ENCODE assay signal across 11 cellular contexts in the genomic region with DNA sequence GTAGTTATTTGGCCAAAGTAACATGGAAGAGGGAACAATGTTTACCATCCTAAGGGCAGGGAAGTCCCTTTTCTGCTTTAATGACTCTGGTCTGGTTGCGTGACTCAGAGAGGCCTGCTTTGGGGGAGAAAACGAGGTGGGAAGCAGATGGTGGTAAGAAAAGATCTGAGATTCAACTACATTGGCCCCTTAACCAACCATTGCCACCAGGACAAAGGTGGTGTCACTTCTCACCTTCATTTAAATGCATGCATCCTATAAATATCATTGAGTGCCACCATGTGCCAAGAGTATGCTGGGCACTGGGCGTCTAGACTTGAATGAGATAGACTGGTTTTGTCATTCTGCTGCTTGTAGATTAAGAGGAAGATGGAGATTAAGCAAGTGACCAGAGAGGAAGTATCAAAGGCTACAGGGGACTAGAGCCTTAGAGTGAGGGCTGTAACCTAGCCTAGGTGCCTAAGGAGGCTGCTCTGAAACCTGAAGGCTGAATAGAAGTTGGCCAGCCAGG. TPM values are rescaled to one million over a fixed set of nuclear protein-coding genes. Genes with fewer than 3 reads are reported as not detected.
DNase-seq lines count a peak whose midpoint lies in the region; ATAC-seq and TF ChIP-seq lines count a peak whose summit lies in the region.
"Had no signal": no experiment of that assay in that cellular context is flagged by ENCODE, and none has a peak within 500 bp of the region (broad histone marks: within the 10 kb centered on the region; RNA-seq: fewer than 3 reads in every experiment).

No MANE protein-coding gene starts in this region.

- no peaks in the 10 kb centered on the region for H3K9me2 ChIP-seq in Karpas-422 (replicated peaks; ENCODE audit: insufficient read depth, low read length)

- POLR2A ChIA-PET in CD8-positive, alpha-beta memory T cell (lab: Charles Lee): interaction anchor here (1.1 to 3.4 kb wide), 4 partner anchors 9 to 156 kb away, joined by 3 to 9 read pairs (median 6); a partner anchor contains a TSS
- POLR2A ChIA-PET in activated CD8-positive, alpha-beta T cell treated with anti-CD3 and anti-CD28 coated beads for 36 hours (lab: Charles Lee): interaction anchor here (0.8 to 9.1 kb wide), 4 partner anchors 10 to 79 kb away, joined by 3 to 180 read pairs (median 8); no protein-coding TSS in a partner anchor

- peaks cover 35% of the 10 kb centered on the region for H3K79me2 ChIP-seq in Karpas-422 (ENCODE audit: low read length)

- peaks cover 65 to 87% (median 79%) of the 10 kb centered on the region in 3 donors for H3K4me1 Mint-ChIP-seq in CD8-positive, alpha-beta memory T cell
- H3K4me1 Mint-ChIP-seq in activated CD8-positive, alpha-beta T cell treated with anti-CD3 and anti-CD28 coated beads for 36 hours (ENCODE audit: low read depth): peaks cover 73% of the 10 kb centered on the region

- peaks cover 16 to 50% (median 17%) of the 10 kb centered on the region in 3 donors for H3K36me3 Mint-ChIP-seq in CD8-positive, alpha-beta memory T cell
- peaks cover 29% of the 10 kb centered on the region for H3K36me3 Mint-ChIP-seq in activated CD8-positive, alpha-beta T cell treated with anti-CD3 and anti-CD28 coated beads for 36 hours (ENCODE audit: low read depth)

- no peak for DNase-seq in CD8-positive, alpha-beta memory T cell
- DNase-seq in Karpas-422: peak; percentile 72
- DNase-seq in activated CD8-positive, alpha-beta T cell treated with anti-CD3 and anti-CD28 coated beads for 36 hours: peak; percentile 63
- no peak for DNase-seq in lower lobe of right lung
- DNase-seq in anterior cingulate cortex (lab: John Stamatoyannopoulos, UW): no peak
- DNase-seq in NCI-H1694 (lab: John Stamatoyannopoulos, UW): no peak
- no peak for DNase-seq in DMS114 treated with DMSO at 0.1 percent for 48 hours (lab: John Stamatoyannopoulos, UW; ENCODE audit: unreplicated experiment)
- DNase-seq: COR-L47, NCI-H1048 had no signal

- no peaks in the 10 kb centered on the region for H3K27me3 ChIP-seq in CD8-positive, alpha-beta memory T cell (ENCODE audit: insufficient read depth, low read length, poor library complexity, severe bottlenecking)
- H3K27me3 ChIP-seq in Karpas-422 (ENCODE audit: low read length) (no peaks in the 10 kb centered on the region), lower lobe of right lung (ENCODE audit: low read depth) (no peaks in the 10 kb centered on the region)

- peak overlapping the region; percentile 97 for H3K4me2 ChIP-seq in Karpas-422 (ENCODE audit: low read depth, low read length, poor library complexity, severe bottlenecking)
- H3K4me2 ChIP-seq: smooth muscle cell had no signal

- no peaks in the 10 kb centered on the region for H3K9me3 Mint-ChIP-seq in CD8-positive, alpha-beta memory T cell
- H3K9me3 Mint-ChIP-seq in activated CD8-positive, alpha-beta T cell treated with anti-CD3 and anti-CD28 coated beads for 36 hours: no peaks in the 10 kb centered on the region

- H4K20me1 ChIP-seq in Karpas-422 (ENCODE audit: insufficient read depth, low read depth, low read length): no peaks in the 10 kb centered on the region

- intact Hi-C loops in activated CD8-positive, alpha-beta T cell treated with anti-CD3 and anti-CD28 coated beads for 36 hours (cut with micrococcal nuclease): no loop called here
- intact Hi-C loops in lower lobe of right lung (cut with DNase I): no loop called here

- no peak overlapping the region for H3K27ac ChIP-seq in CD8-positive, alpha-beta memory T cell (ENCODE audit: low read depth, low read length)
- H3K27ac ChIP-seq in Karpas-422 (ENCODE audit: low read length): peak overlapping the region; percentile 99
- peak overlapping the region; percentile 34 for H3K27ac ChIP-seq in lower lobe of right lung

- H3K4me1 ChIP-seq in CD8-positive, alpha-beta memory T cell (ENCODE audit: insufficient read depth, low read length): peaks cover 70% of the 10 kb centered on the region
- H3K4me1 ChIP-seq in Karpas-422 (ENCODE audit: low read length): peaks cover 85% of the 10 kb centered on the region
- H3K4me1 ChIP-seq in lower lobe of right lung: peaks cover 35% of the 10 kb centered on the region

- peak overlapping the region in 6 of 7 donors; percentile 80 to 100 (median 98) for H3K4me3 Mint-ChIP-seq in CD8-positive, alpha-beta memory T cell
- H3K4me3 Mint-ChIP-seq in activated CD8-positive, alpha-beta T cell treated with anti-CD3 and anti-CD28 coated beads for 36 hours: peak overlapping the region; percentile 45

- CTCF ChIA-PET in CD8-positive, alpha-beta memory T cell (lab: Charles Lee): interaction anchor here (1.2 to 4.9 kb wide), 3 partner anchors 14 to 98 kb away, joined by 3 to 52 read pairs (median 17); no protein-coding TSS in a partner anchor
- CTCF ChIA-PET in activated CD8-positive, alpha-beta T cell treated with anti-CD3 and anti-CD28 coated beads for 36 hours (lab: Charles Lee): interaction anchor here (1.0 to 5.3 kb wide), 5 partner anchors 10 to 144 kb away, joined by 3 to 78 read pairs (median 3); no protein-coding TSS in a partner anchor

- H3K27ac Mint-ChIP-seq in CD8-positive, alpha-beta memory T cell: peak overlapping the region; percentile 84 to 96 (median 92)
- H3K27ac Mint-ChIP-seq in activated CD8-positive, alpha-beta T cell treated with anti-CD3 and anti-CD28 coated beads for 36 hours: peak overlapping the region; percentile 95

- H3K9me3 ChIP-seq in CD8-positive, alpha-beta memory T cell (ENCODE audit: low read length): no peaks in the 10 kb centered on the region
- H3K9me3 ChIP-seq in Karpas-422 (ENCODE audit: low read length): no peaks in the 10 kb centered on the region
- H3K9me3 ChIP-seq in lower lobe of right lung: no peaks in the 10 kb centered on the region

- peak; percentile 3 for ATAC-seq in activated CD8-positive, alpha-beta T cell treated with anti-CD3 and anti-CD28 coated beads for 36 hours
- ATAC-seq in lower lobe of right lung: peak in 1 of 2 donors; percentile 53
- no peak for ATAC-seq in HG03139 (IDR thresholded peaks at IDR 0.05; ENCODE audit: unreplicated experiment)

- peaks cover 0 to 1% of the 10 kb centered on the region in 2 donors for H3K27me3 Mint-ChIP-seq in CD8-positive, alpha-beta memory T cell
- no peaks in the 10 kb centered on the region for H3K27me3 Mint-ChIP-seq in activated CD8-positive, alpha-beta T cell treated with anti-CD3 and anti-CD28 coated beads for 36 hours

- H3K4me3 ChIP-seq in CD8-positive, alpha-beta memory T cell (ENCODE audit: low read length): peak overlapping the region; percentile 23
- H3K4me3 ChIP-seq in Karpas-422 (ENCODE audit: low read length) (peak overlapping the region; percentile 38; the same call in 1 of the 2 replicates), lower lobe of right lung (no peak overlapping the region)
- H3K4me3 ChIP-seq: smooth muscle cell had no signal

- no peak for TF ChIP-seq CTCF in activated CD8-positive, alpha-beta T cell treated with anti-CD3 and anti-CD28 coated beads for 36 hours (IDR thresholded peaks at IDR 0.05)
- TF ChIP-seq CTCF in lower lobe of right lung (IDR thresholded peaks at IDR 0.05): no peak

- no peak overlapping the region for H2AFZ ChIP-seq in Karpas-422 (ENCODE audit: low read length)

- peak overlapping the region; percentile 90 for H3K9ac ChIP-seq in Karpas-422 (ENCODE audit: low read length)

- H3K36me3 ChIP-seq in CD8-positive, alpha-beta memory T cell (ENCODE audit: insufficient read depth, low read length): peaks cover 4% of the 10 kb centered on the region
- H3K36me3 ChIP-seq in Karpas-422 (ENCODE audit: insufficient read depth, low read length) (peaks cover 5% of the 10 kb centered on the region; the same call in 1 of the 2 replicates), lower lobe of right lung (no peaks in the 10 kb centered on the region)

RNA-seq across cellular contexts. Expression of a gene that starts 3.6 kb away (rescaled TPM):
- total RNA-seq in CD8-positive, alpha-beta memory T cell: 10 to 100 TPM; 44.5 to 46.9 TPM
- 220 TPM for polyA plus RNA-seq in CD8-positive, alpha-beta memory T cell
- total RNA-seq in Karpas-422 (2014; rRNA removed; shearing (Covaris generic); ENCODE audit: low replicate concordance): 197 and 232 TPM in 2 replicates
- 10 to 100 TPM; 61.1 to 64.6 TPM for total RNA-seq in activated CD8-positive, alpha-beta T cell treated with anti-CD3 and anti-CD28 coated beads for 36 hours
- 74.0 TPM for total RNA-seq in lower lobe of right lung

Comparison
In these comparisons a context has a peak if more than half of its experiments do, and no peak if none do; other contexts are left out.
1. DNase-seq: peak in Karpas-422 (single experiment) and activated CD8-positive, alpha-beta T cell treated with anti-CD3 and anti-CD28 coated beads for 36 hours (single experiment); none in CD8-positive, alpha-beta memory T cell (0 of 5), lower lobe of right lung (single experiment), anterior cingulate cortex (0 of 58), NCI-H1694 (single experiment) and DMS114 treated with DMSO at 0.1 percent for 48 hours (single experiment).